ENCODE assay signal across 8 cellular contexts in genomic region chr9:33719581-33720374, GRCh38.
A peak's percentile ranks its signal among the peaks of the same experiment; 100 is the strongest.
DNase-seq lines count a peak whose midpoint lies in the region; ATAC-seq and TF ChIP-seq lines count a peak whose summit lies in the region.

No MANE protein-coding gene starts in this region.

- no peak overlapping the region for H3K27ac ChIP-seq in tibial artery

- H3K36me3 Mint-ChIP-seq in chondrocyte (ENCODE audit: low read depth) (no peaks in the 10 kb centered on the region), natural killer cell (no peaks in the 10 kb centered on the region)

- peaks cover 0 to 20% (median 12%) of the 10 kb centered on the region in 4 donors for H3K4me1 ChIP-seq in tibial artery

- peak; percentile 45 to 74 (median 53) for ATAC-seq in natural killer cell

- H3K36me3 ChIP-seq in tibial artery = no peaks in the 10 kb centered on the region

- H3K9me3 Mint-ChIP-seq in chondrocyte (ENCODE audit: low read depth) (peaks cover 4% of the 10 kb centered on the region), natural killer cell (no peaks in the 10 kb centered on the region)

- H3K27me3 Mint-ChIP-seq in chondrocyte (ENCODE audit: low read depth) (peaks cover 19% of the 10 kb centered on the region), natural killer cell (ENCODE audit: low read depth in 2 of 2) (peaks cover 4 to 6% of the 10 kb centered on the region in 2 donors)

- H3K27ac Mint-ChIP-seq in chondrocyte (ENCODE audit: unreplicated experiment) (no peak overlapping the region), natural killer cell (no peak overlapping the region)

- H3K4me3 Mint-ChIP-seq in chondrocyte (ENCODE audit: unreplicated experiment) (no peak overlapping the region), natural killer cell (peak overlapping the region; percentile 25)

- DNase-seq in ELF-1 (ENCODE audit: low read depth, low spot score) = peak; percentile 70
- peak; percentile 48 for DNase-seq in HT-29 (ENCODE audit: low spot score)
- peak; percentile 10 for DNase-seq in T follicular helper cell (ENCODE audit: low read depth)
- no peak for DNase-seq in chondrocyte (ENCODE audit: low spot score)
- DNase-seq in natural killer cell = peak; percentile 21
- no peak for DNase-seq in putamen (ENCODE audit: low spot score)
- no peak for DNase-seq in foreskin melanocyte
- DNase-seq in tibial artery = no peak

- H3K4me1 Mint-ChIP-seq in chondrocyte (ENCODE audit: low read depth) (peaks cover 3% of the 10 kb centered on the region), natural killer cell (peaks cover 5 to 11% of the 10 kb centered on the region in 2 donors)

- TF ChIP-seq CTCF in chondrocyte (IDR thresholded peaks at IDR 0.05) (peak; percentile 73), natural killer cell (IDR thresholded peaks at IDR 0.05) (peak; percentile 39), tibial artery (IDR thresholded peaks at IDR 0.05) (peak in 1 of 2 experiments; percentile 25)

- H3K9me3 ChIP-seq in tibial artery = no peaks in the 10 kb centered on the region

- intact Hi-C loops in natural killer cell (cut with micrococcal nuclease) (no loop called here), tibial artery (cut with DNase I; ENCODE audit: low total_unique reads) (no loop called here)

- peaks cover 0 to 4% of the 10 kb centered on the region in 2 donors for H3K27me3 ChIP-seq in tibial artery

- no peak overlapping the region for H3K4me3 ChIP-seq in tibial artery

Comparison
In these comparisons a context has a peak if more than half of its experiments do, and no peak if none do; other contexts are left out.
1. DNase-seq: peak in ELF-1 (single experiment), HT-29 (single experiment), T follicular helper cell (single experiment) and natural killer cell (single experiment); none in chondrocyte (single experiment), putamen (single experiment), foreskin melanocyte (single experiment) and tibial artery (0 of 2).